In the genomic region with DNA sequence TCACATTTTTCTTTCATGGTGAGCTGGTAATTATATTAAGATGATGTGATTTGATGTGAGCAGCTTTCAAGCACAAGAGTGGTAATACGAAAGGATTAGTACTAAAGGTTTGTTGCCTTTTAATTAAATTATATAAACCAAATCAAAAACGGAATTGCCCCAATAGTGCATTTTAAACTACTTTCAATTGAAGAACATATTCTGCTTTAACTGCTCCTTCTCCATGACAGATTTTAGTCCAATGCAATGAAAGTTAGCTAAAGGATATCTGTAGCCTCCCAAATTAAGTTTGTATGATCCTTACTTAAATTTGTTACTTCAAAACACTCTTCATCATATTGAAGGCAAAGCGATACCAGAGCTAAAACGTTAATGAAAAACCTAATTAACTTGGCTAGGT, we compare ENCODE assay signal across 1 cellular context.
TF ChIP-seq lines count a peak whose summit lies in the region.

No MANE protein-coding gene starts in this region.

TF ChIP-seq in A549, 52 proteins besides CTCF, POLR2A, EP300 and RAD21 (continued from another document):
- TF ChIP-seq BHLHE40 (IDR thresholded peaks at IDR 0.05; ENCODE audit: low read depth, low read length) = no peak
- TF ChIP-seq, protein P1, sequence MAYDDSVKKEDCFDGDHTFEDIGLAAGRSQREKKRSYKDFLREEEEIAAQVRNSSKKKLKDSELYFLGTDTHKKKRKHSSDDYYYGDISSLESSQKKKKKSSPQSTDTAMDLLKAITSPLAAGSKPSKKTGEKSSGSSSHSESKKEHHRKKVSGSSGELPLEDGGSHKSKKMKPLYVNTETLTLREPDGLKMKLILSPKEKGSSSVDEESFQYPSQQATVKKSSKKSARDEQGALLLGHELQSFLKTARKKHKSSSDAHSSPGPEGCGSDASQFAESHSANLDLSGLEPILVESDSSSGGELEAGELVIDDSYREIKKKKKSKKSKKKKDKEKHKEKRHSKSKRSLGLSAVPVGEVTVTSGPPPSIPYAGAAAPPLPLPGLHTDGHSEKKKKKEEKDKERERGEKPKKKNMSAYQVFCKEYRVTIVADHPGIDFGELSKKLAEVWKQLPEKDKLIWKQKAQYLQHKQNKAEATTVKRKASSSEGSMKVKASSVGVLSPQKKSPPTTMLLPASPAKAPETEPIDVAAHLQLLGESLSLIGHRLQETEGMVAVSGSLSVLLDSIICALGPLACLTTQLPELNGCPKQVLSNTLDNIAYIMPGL (CRISPR knock-in tag; IDR thresholded peaks at IDR 0.05; ENCODE audit: borderline replicate concordance) = no peak
- no peak for TF ChIP-seq EHF (CRISPR knock-in tag; IDR thresholded peaks at IDR 0.05)
- TF ChIP-seq MAZ (IDR thresholded peaks at IDR 0.05; ENCODE audit: borderline replicate concordance, low read depth, low read length) = no peak
- no peak for TF ChIP-seq CBX2 (IDR thresholded peaks at IDR 0.05; ENCODE audit: borderline replicate concordance, low read depth)
- no peak for TF ChIP-seq MAFK (IDR thresholded peaks at IDR 0.05; ENCODE audit: partially characterized antibody)
- no peak for TF ChIP-seq HOXB5 (CRISPR knock-in tag; IDR thresholded peaks at IDR 0.05)
